1 cellular context compared by ENCODE assay signal in genomic region chr5:176796411-176796810, GRCh38.
TF ChIP-seq lines count a peak whose summit lies in the region.

No MANE protein-coding gene starts in this region.

TF ChIP-seq in H1, 55 proteins besides CTCF, POLR2A, EP300 and RAD21:
- TF ChIP-seq POLR2AphosphoS5 (IDR thresholded peaks at IDR 0.05; ENCODE audit: low read depth, low read length) = no peak
